In the genomic region with DNA sequence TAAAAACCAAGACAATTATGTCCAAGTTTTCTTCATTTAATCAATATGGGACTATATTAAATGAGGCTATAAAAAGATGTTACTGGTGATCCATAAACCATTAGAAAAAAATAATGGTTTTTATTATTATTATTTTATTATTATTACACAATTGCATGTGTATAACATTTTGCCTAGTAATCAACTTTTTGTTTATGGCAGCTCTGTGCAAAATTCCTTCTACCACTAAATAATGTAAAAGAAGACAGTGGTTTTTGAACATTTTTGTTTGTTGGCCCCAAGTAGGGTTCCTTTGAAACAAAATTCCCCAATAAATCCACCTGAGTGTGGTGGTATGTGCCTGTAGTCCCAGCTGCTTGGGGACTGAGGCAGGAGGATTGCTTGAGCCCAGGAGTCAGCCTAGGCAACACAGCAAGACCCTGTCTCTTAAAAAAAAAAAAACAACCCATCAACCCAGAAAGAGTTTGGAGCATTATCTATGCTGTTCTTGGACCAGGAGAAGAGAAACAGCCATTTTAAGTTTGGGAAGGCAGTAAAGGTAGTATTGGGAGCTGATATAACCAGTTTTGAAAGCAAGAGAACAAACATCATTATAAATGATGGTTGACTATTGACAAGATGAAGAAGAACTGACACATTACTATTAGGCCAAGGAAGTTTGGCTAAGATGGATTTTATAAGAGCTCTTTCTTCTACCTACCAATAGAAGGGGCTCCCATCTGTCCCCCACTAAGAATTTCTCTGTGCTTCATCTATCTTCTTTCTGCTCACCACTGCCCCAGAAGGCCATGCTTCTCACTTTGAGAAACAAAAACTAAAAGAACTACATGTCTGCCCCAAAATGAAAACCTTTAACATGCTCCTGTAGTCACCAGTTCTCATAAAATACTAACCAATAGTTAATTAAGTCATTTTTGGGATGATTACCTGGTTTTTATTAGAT, we compare ENCODE assay signal across 9 cellular contexts. TPM values are rescaled to one million over a fixed set of nuclear protein-coding genes. Genes with fewer than 3 reads are reported as not detected.
DNase-seq lines count a peak whose midpoint lies in the region; ATAC-seq, FAIRE-seq and TF ChIP-seq lines count a peak whose summit lies in the region.
"Had no signal": no experiment of that assay in that cellular context is flagged by ENCODE, and none has a peak within 500 bp of the region (broad histone marks: within the 10 kb centered on the region; RNA-seq: fewer than 3 reads in every experiment).

No MANE protein-coding gene starts in this region.

- POLR2A ChIA-PET in WTC11 (lab: Charles Lee), result no interaction called here

- intact Hi-C loops in kidney (cut with DNase I), result no loop called here

- H3K27me3 Mint-ChIP-seq in WTC11 (ENCODE audit: low read depth), result no peaks in the 10 kb centered on the region
- no peaks in the 10 kb centered on the region for H3K27me3 Mint-ChIP-seq in natural killer cell treated with Interleukin-12 subunit alpha and Interleukin-12 subunit beta and Interleukin-15 and Interleukin-18, amount 100 ng/mL, for 72 hours
- H3K27me3 Mint-ChIP-seq: dendritic cell treated with granulocyte-macrophage colony-stimulating factor and Interleukin-4, amounts not matched to agents 40 ng/mL and 50 ng/mL, for 4 days had no signal

- H3K4me1 Mint-ChIP-seq in WTC11, result no peaks in the 10 kb centered on the region
- peaks cover 15 to 37% of the 10 kb centered on the region in 2 donors for H3K4me1 Mint-ChIP-seq in natural killer cell treated with Interleukin-12 subunit alpha and Interleukin-12 subunit beta and Interleukin-15 and Interleukin-18, amount 100 ng/mL, for 72 hours (ENCODE audit: low read depth in 2 of 2)

- DNase-seq in WTC11 (ENCODE audit: low spot score) (no peak), kidney (no peak), globus pallidus (ENCODE audit: low spot score) (no peak), left lobe of liver (ENCODE audit: low spot score) (no peak)
- DNase-seq in natural killer cell treated with Interleukin-12 subunit alpha and Interleukin-12 subunit beta and Interleukin-15 and Interleukin-18, amount 100 ng/mL, for 72 hours (ENCODE audit: low spot score), result no peak
- DNase-seq: midbrain had no signal

- no peak overlapping the region for H3K4me3 ChIP-seq in kidney (ENCODE audit: low read length in 2 of 2)

- peak overlapping the region; percentile 32; the same call in 1 of the 2 replicates for H3K27ac Mint-ChIP-seq in WTC11
- H3K27ac Mint-ChIP-seq in natural killer cell treated with Interleukin-12 subunit alpha and Interleukin-12 subunit beta and Interleukin-15 and Interleukin-18, amount 100 ng/mL, for 72 hours, result peak overlapping the region; percentile 88 to 97
- H3K27ac Mint-ChIP-seq: dendritic cell treated with granulocyte-macrophage colony-stimulating factor and Interleukin-4, amounts not matched to agents 40 ng/mL and 50 ng/mL, for 4 days had no signal

- no peaks in the 10 kb centered on the region for H3K36me3 ChIP-seq in kidney (ENCODE audit: control insufficient read depth in 1 of 2, insufficient read depth in 2 of 2, low read length in 2 of 2)

- H3K9me3 Mint-ChIP-seq in WTC11, result no peaks in the 10 kb centered on the region
- H3K9me3 Mint-ChIP-seq in natural killer cell treated with Interleukin-12 subunit alpha and Interleukin-12 subunit beta and Interleukin-15 and Interleukin-18, amount 100 ng/mL, for 72 hours, result no peaks in the 10 kb centered on the region
- H3K9me3 Mint-ChIP-seq: dendritic cell treated with granulocyte-macrophage colony-stimulating factor and Interleukin-4, amounts not matched to agents 40 ng/mL and 50 ng/mL, for 4 days had no signal

- H3K9ac ChIP-seq in kidney (ENCODE audit: low read length in 2 of 2), result no peak overlapping the region

- H3K9me3 ChIP-seq in kidney (ENCODE audit: control insufficient read depth in 1 of 2, low read length in 2 of 2), result no peaks in the 10 kb centered on the region

- TF ChIP-seq CTCF in WTC11 (IDR thresholded peaks at IDR 0.05), result no peak
- TF ChIP-seq CTCF in kidney (IDR thresholded peaks at IDR 0.05; ENCODE audit: borderline replicate concordance, extremely low read depth, insufficient read depth), result no peak

- FAIRE-seq in kidney (lab: Jason Lieb, UNC), result no peak

- no peaks in the 10 kb centered on the region for H3K4me1 ChIP-seq in kidney (ENCODE audit: control insufficient read depth in 1 of 2, insufficient read depth in 1 of 2, low read depth in 1 of 2, low read length in 2 of 2)

- H3K27ac ChIP-seq in kidney (ENCODE audit: low read depth in 2 of 2, low read length in 2 of 2), result no peak overlapping the region

- peak; percentile 28 for ATAC-seq in GM18511 (IDR thresholded peaks at IDR 0.05; ENCODE audit: unreplicated experiment)
- peak; percentile 47 for ATAC-seq in HG02798 (IDR thresholded peaks at IDR 0.05; ENCODE audit: poor library complexity, unreplicated experiment)
- no peak for ATAC-seq in WTC11
- ATAC-seq in natural killer cell treated with Interleukin-12 subunit alpha and Interleukin-12 subunit beta and Interleukin-15 and Interleukin-18, amount 100 ng/mL, for 72 hours, result peak; percentile 36 to 48
- ATAC-seq in left lobe of liver, result no peak

- H3K4me3 Mint-ChIP-seq in WTC11, result no peak overlapping the region
- H3K4me3 Mint-ChIP-seq in natural killer cell treated with Interleukin-12 subunit alpha and Interleukin-12 subunit beta and Interleukin-15 and Interleukin-18, amount 100 ng/mL, for 72 hours, result peak overlapping the region; percentile 89
- H3K4me3 Mint-ChIP-seq: dendritic cell treated with granulocyte-macrophage colony-stimulating factor and Interleukin-4, amounts not matched to agents 40 ng/mL and 50 ng/mL, for 4 days had no signal

- no peaks in the 10 kb centered on the region for H3K36me3 Mint-ChIP-seq in WTC11
- H3K36me3 Mint-ChIP-seq in natural killer cell treated with Interleukin-12 subunit alpha and Interleukin-12 subunit beta and Interleukin-15 and Interleukin-18, amount 100 ng/mL, for 72 hours, result no peaks in the 10 kb centered on the region

- CTCF ChIA-PET in WTC11 (lab: Charles Lee), result interaction anchor here (0.7 to 1.3 kb wide), 2 partner anchors 15 to 208 kb away, joined by 3 read pairs; no protein-coding TSS in a partner anchor

TF ChIP-seq in WTC11, 78 proteins besides CTCF, POLR2A, EP300 and RAD21 (continues in another document):
- TF ChIP-seq, protein P1, sequence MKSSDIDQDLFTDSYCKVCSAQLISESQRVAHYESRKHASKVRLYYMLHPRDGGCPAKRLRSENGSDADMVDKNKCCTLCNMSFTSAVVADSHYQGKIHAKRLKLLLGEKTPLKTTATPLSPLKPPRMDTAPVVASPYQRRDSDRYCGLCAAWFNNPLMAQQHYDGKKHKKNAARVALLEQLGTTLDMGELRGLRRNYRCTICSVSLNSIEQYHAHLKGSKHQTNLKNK (CRISPR knock-in tag; IDR thresholded peaks at IDR 0.05), result no peak
- TF ChIP-seq, protein P2, sequence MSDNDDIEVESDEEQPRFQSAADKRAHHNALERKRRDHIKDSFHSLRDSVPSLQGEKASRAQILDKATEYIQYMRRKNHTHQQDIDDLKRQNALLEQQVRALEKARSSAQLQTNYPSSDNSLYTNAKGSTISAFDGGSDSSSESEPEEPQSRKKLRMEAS (CRISPR knock-in tag; IDR thresholded peaks at IDR 0.05), result no peak
- no peak for TF ChIP-seq RELA (CRISPR knock-in tag; IDR thresholded peaks at IDR 0.05; ENCODE audit: borderline replicate concordance)
- TF ChIP-seq, protein P3, sequence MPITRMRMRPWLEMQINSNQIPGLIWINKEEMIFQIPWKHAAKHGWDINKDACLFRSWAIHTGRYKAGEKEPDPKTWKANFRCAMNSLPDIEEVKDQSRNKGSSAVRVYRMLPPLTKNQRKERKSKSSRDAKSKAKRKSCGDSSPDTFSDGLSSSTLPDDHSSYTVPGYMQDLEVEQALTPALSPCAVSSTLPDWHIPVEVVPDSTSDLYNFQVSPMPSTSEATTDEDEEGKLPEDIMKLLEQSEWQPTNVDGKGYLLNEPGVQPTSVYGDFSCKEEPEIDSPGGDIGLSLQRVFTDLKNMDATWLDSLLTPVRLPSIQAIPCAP (CRISPR knock-in tag; IDR thresholded peaks at IDR 0.05), result no peak
- no peak for TF ChIP-seq NR1H2 (CRISPR knock-in tag; IDR thresholded peaks at IDR 0.05)
- no peak for TF ChIP-seq KAT7 (CRISPR knock-in tag; IDR thresholded peaks at IDR 0.05; ENCODE audit: borderline replicate concordance)
- no peak for TF ChIP-seq NFYB (CRISPR knock-in tag; conservative IDR thresholded peaks at IDR 0.05; ENCODE audit: low read depth)
- TF ChIP-seq NR3C1 (CRISPR knock-in tag; conservative IDR thresholded peaks at IDR 0.05; ENCODE audit: low read depth), result no peak
- TF ChIP-seq SMAD4 (CRISPR knock-in tag; IDR thresholded peaks at IDR 0.05), result no peak
- TF ChIP-seq ZNF121 (CRISPR knock-in tag; IDR thresholded peaks at IDR 0.05), result no peak
- TF ChIP-seq, protein P4, sequence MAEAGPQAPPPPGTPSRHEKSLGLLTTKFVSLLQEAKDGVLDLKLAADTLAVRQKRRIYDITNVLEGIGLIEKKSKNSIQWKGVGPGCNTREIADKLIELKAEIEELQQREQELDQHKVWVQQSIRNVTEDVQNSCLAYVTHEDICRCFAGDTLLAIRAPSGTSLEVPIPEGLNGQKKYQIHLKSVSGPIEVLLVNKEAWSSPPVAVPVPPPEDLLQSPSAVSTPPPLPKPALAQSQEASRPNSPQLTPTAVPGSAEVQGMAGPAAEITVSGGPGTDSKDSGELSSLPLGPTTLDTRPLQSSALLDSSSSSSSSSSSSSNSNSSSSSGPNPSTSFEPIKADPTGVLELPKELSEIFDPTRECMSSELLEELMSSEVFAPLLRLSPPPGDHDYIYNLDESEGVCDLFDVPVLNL (CRISPR knock-in tag; IDR thresholded peaks at IDR 0.05; ENCODE audit: borderline replicate concordance, low read depth), result no peak

RNA-seq across cellular contexts. Expression of a gene that starts 2.2 kb away (rescaled TPM):
- 0.24 TPM in 1 of 3 replicates, not detected in the others for total RNA-seq in WTC11 (2021)
- 10 to 100 TPM in 1 of 2 donors, 1 to 10 TPM in 1; 7.9 to 10.3 TPM for total RNA-seq in natural killer cell treated with Interleukin-12 subunit alpha and Interleukin-12 subunit beta and Interleukin-15 and Interleukin-18, amount 100 ng/mL, for 72 hours
- total RNA-seq in kidney, result 3.5 TPM
- polyA plus RNA-seq in kidney (ENCODE audit: insufficient read depth, low read depth, low replicate concordance), result 1.8 TPM
- 0.55 TPM for total RNA-seq in left lobe of liver

RNA-seq across cellular contexts. Expression of a gene that starts 32.0 kb away (rescaled TPM):
- total RNA-seq in WTC11 (2021) (18.9 to 21.9 TPM (median 21.1 TPM) in 3 replicates), kidney (47.8 TPM), left lobe of liver (30.4 TPM)
- 10 to 100 TPM; 13.6 to 20.8 TPM for total RNA-seq in natural killer cell treated with Interleukin-12 subunit alpha and Interleukin-12 subunit beta and Interleukin-15 and Interleukin-18, amount 100 ng/mL, for 72 hours
- 12.2 TPM for polyA plus RNA-seq in kidney (ENCODE audit: insufficient read depth, low read depth, low replicate concordance)

Comparison
In these comparisons a context has a peak if more than half of its experiments do, and no peak if none do; other contexts are left out.
1. ATAC-seq: peak in GM18511 (single experiment), HG02798 (single experiment) and natural killer cell treated with Interleukin-12 subunit alpha and Interleukin-12 subunit beta and Interleukin-15 and Interleukin-18, amount 100 ng/mL, for 72 hours (2 of 2); none in WTC11 (single experiment) and left lobe of liver (single experiment).